13 cellular contexts compared by ENCODE assay signal in genomic region chr19:39130337-39131254, GRCh38. TPM values are rescaled to one million over a fixed set of nuclear protein-coding genes. Genes with fewer than 3 reads are reported as not detected.
A peak's percentile ranks its signal among the peaks of the same experiment; 100 is the strongest.
DNase-seq lines count a peak whose midpoint lies in the region; ATAC-seq, FAIRE-seq and TF ChIP-seq lines count a peak whose summit lies in the region.
"Had no signal": no experiment of that assay in that cellular context is flagged by ENCODE, and none has a peak within 500 bp of the region (broad histone marks: within the 10 kb centered on the region; RNA-seq: fewer than 3 reads in every experiment).

No MANE protein-coding gene starts in this region.

- H3K4me3 ChIP-seq in spleen: no peak overlapping the region
- H3K4me3 ChIP-seq: thoracic aorta had no signal

- peaks cover 13% of the 10 kb centered on the region for H3K27me3 Mint-ChIP-seq in endothelial cell (ENCODE audit: unreplicated experiment)

- H3K27me3 ChIP-seq in spleen (replicated peaks in 1 of 7): no peaks in the 10 kb centered on the region

- ATAC-seq in GM18517 (IDR thresholded peaks at IDR 0.05; ENCODE audit: unreplicated experiment): no peak

- H3K9me3 ChIP-seq in spleen: no peaks in the 10 kb centered on the region
- H3K9me3 ChIP-seq: thoracic aorta had no signal

- peaks cover 43% of the 10 kb centered on the region for H3K4me1 Mint-ChIP-seq in endothelial cell (ENCODE audit: unreplicated experiment)

- peak overlapping the region; percentile 48 for H3K4me3 Mint-ChIP-seq in endothelial cell (ENCODE audit: unreplicated experiment)

- no peaks in the 10 kb centered on the region for H3K9me3 Mint-ChIP-seq in endothelial cell (ENCODE audit: unreplicated experiment)

- FAIRE-seq in D721Med (lab: Jason Lieb, UNC): no peak

- TF ChIP-seq CTCF in D721Med (IDR thresholded peaks at IDR 0.05; ENCODE audit: insufficient read depth, missing control alignments) (no peak), endothelial cell (IDR thresholded peaks at IDR 0.05; ENCODE audit: unreplicated experiment) (no peak), spleen (IDR thresholded peaks at IDR 0.05 in 8 of 11, conservative IDR thresholded peaks at IDR 0.05 in 3 of 11) (no peak)

- H3K36me3 ChIP-seq in spleen: no peaks in the 10 kb centered on the region
- H3K36me3 ChIP-seq: thoracic aorta had no signal

- no peaks in the 10 kb centered on the region for H3K36me3 Mint-ChIP-seq in endothelial cell (ENCODE audit: low read depth, unreplicated experiment)

- WGBS in spleen, 5 donors: 71 to 79% (median 77%) methylated on average over 22 of the region's 22 CpGs

- H3K4me1 ChIP-seq in spleen: peaks cover 12 to 96% (median 73%) of the 10 kb centered on the region in 6 donors

- no peak overlapping the region for H3K27ac Mint-ChIP-seq in endothelial cell (ENCODE audit: unreplicated experiment)

- peak; percentile 44 for DNase-seq in D721Med (ENCODE audit: insufficient read length, low spot score)
- peak; percentile 63 for DNase-seq in NCI-H2171 (lab: John Stamatoyannopoulos, UW)
- DNase-seq in endothelial cell (ENCODE audit: low spot score): no peak
- no peak for DNase-seq in spleen
- no peak for DNase-seq in NCI-H2081 (lab: John Stamatoyannopoulos, UW)
- DNase-seq in dermis blood vessel endothelial cell: no peak
- no peak for DNase-seq in cerebellar nuclear complex (lab: John Stamatoyannopoulos, UW)
- DNase-seq: COR-L47, NCI-H146 had no signal

- H3K27ac ChIP-seq in spleen: peak overlapping the region in 5 of 8 donors; percentile 16 to 59 (median 26)

- intact Hi-C loops in spleen (cut with DNase I; ENCODE audit: low total_unique reads): no loop called here

- no peak for TF ChIP-seq POLR2A in spleen (IDR thresholded peaks at IDR 0.05)

RNA-seq across cellular contexts. Expression of gene PAK4, which starts 5.0 kb away (rescaled TPM):
- total RNA-seq in endothelial cell (ENCODE audit: unreplicated experiment) (48.8 TPM), spleen (10 to 100 TPM in 6 of 7 donors, 1 to 10 TPM in 1; 9.5 to 27.8 (median 19.8) TPM), dermis blood vessel endothelial cell (5.8 and 17.4 TPM in 2 replicates)
- 10 to 100 TPM in 1 of 3 donors, 1 to 10 TPM in 2; 5.2 to 13.4 (median 7.7) TPM for polyA plus RNA-seq in spleen

RNA-seq across cellular contexts. Expression of gene ACP7, which starts 46.4 kb away (rescaled TPM):
- total RNA-seq in endothelial cell (ENCODE audit: unreplicated experiment): 0.46 TPM
- not detected for total RNA-seq in spleen
- not detected for polyA plus RNA-seq in spleen
- total RNA-seq in dermis blood vessel endothelial cell: 0.19 TPM in 1 of 2 replicates, not detected in the other
- total RNA-seq: T-helper 2 cell treated with Interferon-gamma antibody and Interleukin-4, amounts not matched to agents 100 ng/mL and 5 ng/mL, for 36 hours; thoracic aorta had no signal
- polyA plus RNA-seq: neural cell had no signal

Comparison
In these comparisons a context has a peak if more than half of its experiments do, and no peak if none do; other contexts are left out.
1. DNase-seq: peak in D721Med (single experiment) and NCI-H2171 (single experiment); none in endothelial cell (single experiment), spleen (single experiment), NCI-H2081 (0 of 2), dermis blood vessel endothelial cell (single experiment) and cerebellar nuclear complex (0 of 2).